Comparison of ENCODE assay signal across 1 cellular context in genomic region chr5:15598294-15598902, GRCh38.
TF ChIP-seq lines count a peak whose summit lies in the region.

No MANE protein-coding gene starts in this region.

TF ChIP-seq in SK-N-SH, 30 proteins besides CTCF, POLR2A, EP300 and RAD21 (continued from another document):
- TF ChIP-seq EZH2phosphoT487 (IDR thresholded peaks at IDR 0.05; ENCODE audit: borderline replicate concordance, low read depth) (no peak), CHD2 (IDR thresholded peaks at IDR 0.05; ENCODE audit: low read length, partially characterized antibody) (no peak), FOSL2 (IDR thresholded peaks at IDR 0.05; ENCODE audit: borderline replicate concordance, low read depth) (no peak), POLR2AphosphoS5 (IDR thresholded peaks at IDR 0.05; ENCODE audit: low read depth, low read length) (no peak), NRF1 (IDR thresholded peaks at IDR 0.05; ENCODE audit: low read depth, low read length) (no peak), TEAD4 (IDR thresholded peaks at IDR 0.05; ENCODE audit: borderline replicate concordance, insufficient read depth) (no peak), YY1 (IDR thresholded peaks at IDR 0.05; ENCODE audit: low read depth) (no peak), ELF1 (IDR thresholded peaks at IDR 0.05) (no peak), MAX (IDR thresholded peaks at IDR 0.05; ENCODE audit: low read depth) (no peak), JUND (IDR thresholded peaks at IDR 0.05) (no peak)
TF ChIP-seq in SK-N-SH: peak in this region for 0.
